ENCODE assay signal across 23 cellular contexts in the genomic region with DNA sequence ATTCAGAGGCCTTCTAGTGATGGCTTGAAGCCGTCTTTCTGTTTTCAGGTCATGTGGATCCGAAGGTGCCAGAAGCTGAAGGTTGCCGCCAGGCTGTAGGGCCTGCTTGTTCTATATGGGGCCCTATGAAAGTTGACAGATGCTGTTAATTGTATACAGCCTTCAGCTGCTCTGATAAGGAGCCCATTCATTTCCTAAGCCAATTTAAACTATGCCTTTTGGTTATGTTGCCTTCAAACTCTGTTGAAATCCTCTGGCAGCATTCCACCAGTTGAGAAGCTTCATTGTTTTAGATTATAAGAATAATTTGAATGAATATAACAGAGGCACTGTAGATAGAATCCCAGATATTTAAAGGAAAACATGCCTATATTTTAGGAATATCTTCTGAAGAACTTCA. TPM values are rescaled to one million over a fixed set of nuclear protein-coding genes. Genes with fewer than 3 reads are reported as not detected.
DNase-seq lines count a peak whose midpoint lies in the region; ATAC-seq and TF ChIP-seq lines count a peak whose summit lies in the region.
"Had no signal": no experiment of that assay in that cellular context is flagged by ENCODE, and none has a peak within 500 bp of the region (broad histone marks: within the 10 kb centered on the region; RNA-seq: fewer than 3 reads in every experiment).

No MANE protein-coding gene starts in this region.

- no peak overlapping the region for H2AFZ ChIP-seq in neuronal stem cell (ENCODE audit: low read length)

- H3K9ac ChIP-seq in neuronal stem cell (ENCODE audit: low read depth, low read length, poor library complexity) = no peak overlapping the region

- no peak overlapping the region for H3K18ac ChIP-seq in neuronal stem cell (ENCODE audit: low read length)

- no peak overlapping the region for H3K27ac ChIP-seq in neuronal stem cell (replicated peaks; ENCODE audit: low read length)
- H3K27ac ChIP-seq: ascending aorta, foreskin keratinocyte, right lobe of liver had no signal

- H3K9me3 ChIP-seq in neuronal stem cell (replicated peaks in 1 of 2; ENCODE audit: control insufficient read depth in 2 of 2, insufficient read depth in 1 of 2, low read depth in 1 of 2, low read length in 2 of 2) = no peaks in the 10 kb centered on the region
- H3K9me3 ChIP-seq: ascending aorta, right lobe of liver had no signal

- H3K4me1 ChIP-seq in neuronal stem cell (ENCODE audit: control insufficient read depth in 2 of 2, insufficient read depth in 1 of 2, low read depth in 1 of 2, low read length in 2 of 2) = no peaks in the 10 kb centered on the region
- H3K4me1 ChIP-seq: ascending aorta, foreskin keratinocyte had no signal

- H4K91ac ChIP-seq in neuronal stem cell (ENCODE audit: low read depth, low read length, poor library complexity) = no peak overlapping the region

- no peak overlapping the region for H2BK120ac ChIP-seq in neuronal stem cell (ENCODE audit: low read depth, low read length)

- H2AK5ac ChIP-seq in neuronal stem cell (ENCODE audit: low read depth, low read length) = no peak overlapping the region

- peaks cover 7 to 31% of the 10 kb centered on the region in 2 donors for H3K36me3 ChIP-seq in neuronal stem cell (replicated peaks in 1 of 2; ENCODE audit: control insufficient read depth in 2 of 2, insufficient read depth in 2 of 2, low read length in 2 of 2)
- H3K36me3 ChIP-seq: right lobe of liver had no signal

- no peak overlapping the region for H2BK12ac ChIP-seq in neuronal stem cell (ENCODE audit: low read length)

- peak; percentile 48 for DNase-seq in Ammon's horn (ENCODE audit: low spot score)
- DNase-seq in NCI-H82 treated with DMSO at 0.1 percent for 48 hours (lab: John Stamatoyannopoulos, UW; ENCODE audit: unreplicated experiment) = peak; percentile 72
- peak; percentile 17 for DNase-seq in fibroblast of mammary gland (ENCODE audit: low read depth)
- peak; percentile 16 for DNase-seq in midbrain (lab: John Stamatoyannopoulos, UW)
- DNase-seq in cortex of kidney (lab: John Stamatoyannopoulos, UW) = no peak
- DNase-seq in NCI-H2081 (lab: John Stamatoyannopoulos, UW) = no peak
- DNase-seq in neuronal stem cell (ENCODE audit: low spot score) = no peak
- DNase-seq: activated B cell treated with CpG ODN at 0.5 μM for 24 hours; activated CD4-positive, alpha-beta memory T cell treated with anti-CD3 and anti-CD28 coated beads for 36 hours; DMS79 treated with DMSO at 0.1 percent for 48 hours; endodermal cell; foreskin keratinocyte; KBM-7; kidney; mammary epithelial cell; naive B cell; NCI-H2029; NK-92 treated with Interleukin-12 subunit alpha and Interleukin-12 subunit beta, amount 100 ng/mL, for 24 hours; right lobe of liver; stimulated activated naive B cell treated with anti-CD40 and anti-IgM and Interleukin-4, amounts not matched to agents 10 μg/mL and 1 μg/mL and 100 μg/mL, for 72 hours; T-helper 9 cell had no signal

- H3K79me1 ChIP-seq in neuronal stem cell (ENCODE audit: low read depth, low read length) = peaks cover 1% of the 10 kb centered on the region

- no CpG with 5 or more reads among the region's 3 CpGs for WGBS in neuronal stem cell (ENCODE audit: extremely low coverage in 2 of 2, insufficient read length in 2 of 2, insufficient replicate concordance in 1 of 2), 2 donors

- no peaks in the 10 kb centered on the region for H3K27me3 ChIP-seq in neuronal stem cell (ENCODE audit: control insufficient read depth in 3 of 3, insufficient read depth in 3 of 3, low read depth in 1 of 3, low read length in 3 of 3)
- H3K27me3 ChIP-seq: ascending aorta, foreskin keratinocyte, right lobe of liver had no signal

- no peak overlapping the region for H3K4me2 ChIP-seq in neuronal stem cell (ENCODE audit: insufficient read depth, low read length, poor library complexity, severe bottlenecking)

- no peak overlapping the region for H3K23ac ChIP-seq in neuronal stem cell (ENCODE audit: low read depth, low read length, poor library complexity)

- H2BK15ac ChIP-seq in neuronal stem cell (ENCODE audit: low read length) = no peak overlapping the region

- TF ChIP-seq CTCF in fibroblast of mammary gland (conservative IDR thresholded peaks at IDR 0.05; ENCODE audit: control insufficient read depth, insufficient read depth, low read depth, low read length) = no peak

- no peak overlapping the region for H4K8ac ChIP-seq in neuronal stem cell (ENCODE audit: low read depth, low read length)

- H3K4me3 ChIP-seq in fibroblast of mammary gland (ENCODE audit: control insufficient read depth, low read depth, low read length) = no peak overlapping the region
- no peak overlapping the region for H3K4me3 ChIP-seq in neuronal stem cell (ENCODE audit: low read length in 2 of 2)
- H3K4me3 ChIP-seq: ascending aorta, right lobe of liver had no signal

- ATAC-seq in HG03342 (IDR thresholded peaks at IDR 0.05; ENCODE audit: unreplicated experiment) = no peak
- ATAC-seq: foreskin keratinocyte; stimulated activated naive B cell treated with anti-CD40 and anti-IgM and Interleukin-4, amounts not matched to agents 10 μg/mL and 1 μg/mL and 100 μg/mL, for 72 hours had no signal

- H2BK5ac ChIP-seq in neuronal stem cell (ENCODE audit: low read length) = no peak overlapping the region

- no peak overlapping the region for H3K4ac ChIP-seq in neuronal stem cell (ENCODE audit: low read length)

- H3K14ac ChIP-seq in neuronal stem cell (ENCODE audit: low read length) = no peak overlapping the region

RNA-seq across cellular contexts. Expression of gene RAP2A, which starts 34.4 kb away (rescaled TPM):
- polyA plus RNA-seq in neuronal stem cell (2013, experiment 1 of 2) = 31.2 TPM
- 33.0 TPM for polyA plus RNA-seq in neuronal stem cell (2013, experiment 2 of 2)

Comparison
In these comparisons a context has a peak if more than half of its experiments do, and no peak if none do; other contexts are left out.
1. DNase-seq: peak in Ammon's horn (single experiment), NCI-H82 treated with DMSO at 0.1 percent for 48 hours (single experiment), fibroblast of mammary gland (single experiment) and midbrain (single experiment); none in cortex of kidney (single experiment), NCI-H2081 (0 of 2) and neuronal stem cell (single experiment).